ENCODE assay signal across 8 cellular contexts in genomic region chr16:15650698-15651161, GRCh38. TPM values are rescaled to one million over a fixed set of nuclear protein-coding genes. Genes with fewer than 3 reads are reported as not detected.
DNase-seq lines count a peak whose midpoint lies in the region; ATAC-seq and TF ChIP-seq lines count a peak whose summit lies in the region.

No MANE protein-coding gene starts in this region.

- H3K9ac ChIP-seq in endocrine pancreas (ENCODE audit: control insufficient read depth, insufficient read depth, low read length) (peak overlapping the region; percentile 76), mucosa of rectum (ENCODE audit: low read depth in 1 of 2, low read length in 2 of 2) (peak overlapping the region; percentile 92 to 96)

- H3K4me3 ChIP-seq in endocrine pancreas (ENCODE audit: control insufficient read depth, insufficient read depth, low read length) (peak overlapping the region; percentile 28), mucosa of rectum (ENCODE audit: low read length in 2 of 2) (peak overlapping the region; percentile 91 to 96), tibial nerve (peak overlapping the region; percentile 83 to 98 (median 90))

- H3K9me3 ChIP-seq in endocrine pancreas (ENCODE audit: control insufficient read depth, low read length) (no peaks in the 10 kb centered on the region), mucosa of rectum (ENCODE audit: control insufficient read depth in 2 of 2, low read length in 2 of 2) (no peaks in the 10 kb centered on the region), tibial nerve (no peaks in the 10 kb centered on the region)

- H3K27me3 ChIP-seq in endocrine pancreas (ENCODE audit: control insufficient read depth, insufficient read depth, low read length): no peaks in the 10 kb centered on the region
- no peaks in the 10 kb centered on the region for H3K27me3 ChIP-seq in mucosa of rectum (ENCODE audit: control insufficient read depth in 2 of 2, insufficient read depth in 2 of 2, low read length in 2 of 2)
- no peaks in the 10 kb centered on the region for H3K27me3 ChIP-seq in tibial nerve

- ATAC-seq in HG03280 (IDR thresholded peaks at IDR 0.05; ENCODE audit: unreplicated experiment) (peak; percentile 25), GM21528 (IDR thresholded peaks at IDR 0.05; ENCODE audit: low FRiP score, unreplicated experiment) (no peak)

- H3K36me3 ChIP-seq in endocrine pancreas (ENCODE audit: control insufficient read depth, insufficient read depth, low read length) (no peaks in the 10 kb centered on the region), mucosa of rectum (ENCODE audit: control insufficient read depth in 2 of 2, insufficient read depth in 2 of 2, low read length in 2 of 2) (no peaks in the 10 kb centered on the region), tibial nerve (peaks cover 0 to 9% (median 0%) of the 10 kb centered on the region in 3 donors)

- H3K27ac ChIP-seq in mucosa of rectum (ENCODE audit: low read depth in 2 of 2, low read length in 2 of 2) (peak overlapping the region; percentile 81 to 90), tibial nerve (peak overlapping the region; percentile 91 to 99 (median 98))

- TF ChIP-seq POLR2A in tibial nerve (IDR thresholded peaks at IDR 0.05): no peak

- no peak for TF ChIP-seq CTCF in tibial nerve (IDR thresholded peaks at IDR 0.05)

- WGBS in tibial nerve, 2 donors: 1% methylated on average over 18 of the region's 18 CpGs

- DNase-seq in NOMO-1 treated with DMSO at 0.1 percent for 48 hours (lab: John Stamatoyannopoulos, UW; ENCODE audit: unreplicated experiment) (peak; percentile 13), NOMO-1 treated with dmso at 0.1 percent for 144 hours (lab: John Stamatoyannopoulos, UW; ENCODE audit: unreplicated experiment) (no peak), tibial nerve (ENCODE audit: low spot score in 2 of 2) (peak in 1 of 2 donors; percentile 19)
- DNase-seq in activated CD4-positive, alpha-beta T cell treated with anti-CD3 and anti-CD28 coated beads for 4 hours: peak; percentile 34 to 39

- no peaks in the 10 kb centered on the region for H3K4me1 ChIP-seq in endocrine pancreas (ENCODE audit: control insufficient read depth, insufficient read depth, low read length)
- peaks cover 5 to 12% of the 10 kb centered on the region in 2 donors for H3K4me1 ChIP-seq in mucosa of rectum (ENCODE audit: control insufficient read depth in 2 of 2, insufficient read depth in 2 of 2, low read length in 2 of 2)
- H3K4me1 ChIP-seq in tibial nerve: peaks cover 0 to 44% (median 28%) of the 10 kb centered on the region in 4 donors

- no peak for TF ChIP-seq EP300 in tibial nerve (IDR thresholded peaks at IDR 0.05)

RNA-seq across cellular contexts. Expression of gene NDE1, which starts 0.7 kb away (rescaled TPM):
- total RNA-seq in tibial nerve: 10 to 100 TPM; 22.9 to 73.5 (median 38.8) TPM

RNA-seq across cellular contexts. Expression of gene MARF1, which starts 7.8 kb away (rescaled TPM):
- 10 to 100 TPM; 44.6 to 57.5 (median 54.4) TPM for total RNA-seq in tibial nerve

Comparison
In these comparisons a context has a peak if more than half of its experiments do, and no peak if none do; other contexts are left out.
1. H3K4me3 ChIP-seq: peak in every context shown above with its lines; median percentile 94 in mucosa of rectum; 90 in tibial nerve; 28 in endocrine pancreas.